ENCODE assay signal across 1 cellular context in the genomic region with DNA sequence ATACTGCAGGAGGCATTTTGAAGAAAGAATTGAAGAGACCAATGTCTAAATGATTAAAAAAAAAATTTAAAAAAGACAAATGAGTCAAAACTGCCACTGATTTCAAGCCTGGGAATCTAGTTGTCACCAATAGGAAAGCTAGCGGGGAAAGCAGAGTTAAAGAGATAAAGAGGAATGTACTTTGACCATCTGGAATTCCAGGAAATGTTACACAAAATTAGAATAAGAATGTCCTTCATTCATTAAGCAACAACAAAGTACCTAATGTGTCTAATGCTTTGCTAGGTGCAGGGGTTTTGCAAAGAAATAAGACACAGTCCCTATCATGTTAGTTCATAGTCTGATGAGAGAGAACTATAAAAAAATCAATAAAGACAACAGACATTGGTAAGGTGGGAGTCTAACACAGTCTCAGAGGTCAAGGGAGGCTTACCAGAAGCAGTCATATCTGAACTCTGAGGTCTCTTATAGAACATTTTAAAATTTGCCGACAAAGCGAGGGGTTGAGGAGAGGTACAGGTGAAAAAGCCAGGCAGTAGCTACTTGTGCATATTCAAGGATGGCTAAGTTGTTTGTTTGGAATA.
TF ChIP-seq lines count a peak whose summit lies in the region.

No MANE protein-coding gene starts in this region.

TF ChIP-seq in HepG2, 621 proteins besides CTCF, POLR2A, EP300 and RAD21:
- TF ChIP-seq MIXL1 (CRISPR knock-in tag; IDR thresholded peaks at IDR 0.05) (0 out of 2 replicates have a peak, but pooled peaks have one; percentile 32), ISL2 (CRISPR knock-in tag; IDR thresholded peaks at IDR 0.05) (no peak), PCBP2 (optimal IDR thresholded peaks at IDR 0.05; ENCODE audit: low read depth, low read length, poor library complexity, severe bottlenecking) (no peak), HMG20B (CRISPR knock-in tag; conservative IDR thresholded peaks at IDR 0.05) (no peak), GATAD2A (CRISPR knock-in tag; IDR thresholded peaks at IDR 0.05) (0 out of 2 replicates have a peak, but pooled peaks have one; percentile 42), SRSF4 (IDR thresholded peaks at IDR 0.05; ENCODE audit: low read depth, low read length, poor library complexity, severe bottlenecking) (no peak), SOX13 (IDR thresholded peaks at IDR 0.05) (no peak), SOX13 (CRISPR knock-in tag; conservative IDR thresholded peaks at IDR 0.05 in 1 of 2, IDR thresholded peaks at IDR 0.05 in 1 of 2) (peak in 1 of 2 experiments; percentile 68; a peak in 1 of 4 replicates), ZNF510 (CRISPR knock-in tag; IDR thresholded peaks at IDR 0.05; ENCODE audit: low read depth) (no peak), SOX5 (CRISPR knock-in tag; IDR thresholded peaks at IDR 0.05; ENCODE audit: borderline replicate concordance) (peak; percentile 67; the same call in 1 of the 2 replicates), SOX6 (IDR thresholded peaks at IDR 0.05) (no peak), SOX6 (CRISPR knock-in tag; IDR thresholded peaks at IDR 0.05) (peak; percentile 43; the same call in 1 of the 2 replicates), BCL6 (CRISPR knock-in tag; IDR thresholded peaks at IDR 0.05) (peak; percentile 75; the same call in 1 of the 2 replicates), TEAD3 (CRISPR knock-in tag; optimal IDR thresholded peaks at IDR 0.05; ENCODE audit: borderline replicate concordance) (peak; percentile 21), CEBPG (CRISPR knock-in tag; IDR thresholded peaks at IDR 0.05) (0 out of 2 replicates have a peak, but pooled peaks have one; percentile 27), HNF4A (CRISPR knock-in tag; IDR thresholded peaks at IDR 0.05) (peak; percentile 27; the same call in 1 of the 2 replicates), ONECUT2 (CRISPR knock-in tag; IDR thresholded peaks at IDR 0.05) (peak; percentile 44; the same call in 1 of the 2 replicates), ZNF652 (CRISPR knock-in tag; IDR thresholded peaks at IDR 0.05; ENCODE audit: borderline replicate concordance, low read depth) (peak; percentile 76), RFXANK (CRISPR knock-in tag; IDR thresholded peaks at IDR 0.05) (no peak), PRPF4 (IDR thresholded peaks at IDR 0.05; ENCODE audit: low read depth, low read length, poor library complexity, severe bottlenecking) (no peak), CREB1 (IDR thresholded peaks at IDR 0.05) (no peak), CREB1 (CRISPR knock-in tag; IDR thresholded peaks at IDR 0.05) (no peak), ZNF83 (CRISPR knock-in tag; IDR thresholded peaks at IDR 0.05; ENCODE audit: borderline replicate concordance) (no peak)
- TF ChIP-seq, protein P1, sequence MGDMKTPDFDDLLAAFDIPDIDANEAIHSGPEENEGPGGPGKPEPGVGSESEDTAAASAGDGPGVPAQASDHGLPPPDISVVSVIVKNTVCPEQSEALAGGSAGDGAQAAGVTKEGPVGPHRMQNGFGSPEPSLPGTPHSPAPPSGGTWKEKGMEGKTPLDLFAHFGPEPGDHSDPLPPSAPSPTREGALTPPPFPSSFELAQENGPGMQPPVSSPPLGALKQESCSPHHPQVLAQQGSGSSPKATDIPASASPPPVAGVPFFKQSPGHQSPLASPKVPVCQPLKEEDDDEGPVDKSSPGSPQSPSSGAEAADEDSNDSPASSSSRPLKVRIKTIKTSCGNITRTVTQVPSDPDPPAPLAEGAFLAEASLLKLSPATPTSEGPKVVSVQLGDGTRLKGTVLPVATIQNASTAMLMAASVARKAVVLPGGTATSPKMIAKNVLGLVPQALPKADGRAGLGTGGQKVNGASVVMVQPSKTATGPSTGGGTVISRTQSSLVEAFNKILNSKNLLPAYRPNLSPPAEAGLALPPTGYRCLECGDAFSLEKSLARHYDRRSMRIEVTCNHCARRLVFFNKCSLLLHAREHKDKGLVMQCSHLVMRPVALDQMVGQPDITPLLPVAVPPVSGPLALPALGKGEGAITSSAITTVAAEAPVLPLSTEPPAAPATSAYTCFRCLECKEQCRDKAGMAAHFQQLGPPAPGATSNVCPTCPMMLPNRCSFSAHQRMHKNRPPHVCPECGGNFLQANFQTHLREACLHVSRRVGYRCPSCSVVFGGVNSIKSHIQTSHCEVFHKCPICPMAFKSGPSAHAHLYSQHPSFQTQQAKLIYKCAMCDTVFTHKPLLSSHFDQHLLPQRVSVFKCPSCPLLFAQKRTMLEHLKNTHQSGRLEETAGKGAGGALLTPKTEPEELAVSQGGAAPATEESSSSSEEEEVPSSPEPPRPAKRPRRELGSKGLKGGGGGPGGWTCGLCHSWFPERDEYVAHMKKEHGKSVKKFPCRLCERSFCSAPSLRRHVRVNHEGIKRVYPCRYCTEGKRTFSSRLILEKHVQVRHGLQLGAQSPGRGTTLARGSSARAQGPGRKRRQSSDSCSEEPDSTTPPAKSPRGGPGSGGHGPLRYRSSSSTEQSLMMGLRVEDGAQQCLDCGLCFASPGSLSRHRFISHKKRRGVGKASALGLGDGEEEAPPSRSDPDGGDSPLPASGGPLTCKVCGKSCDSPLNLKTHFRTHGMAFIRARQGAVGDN (CRISPR knock-in tag; IDR thresholded peaks at IDR 0.05), result no peak
- TF ChIP-seq, protein P2, sequence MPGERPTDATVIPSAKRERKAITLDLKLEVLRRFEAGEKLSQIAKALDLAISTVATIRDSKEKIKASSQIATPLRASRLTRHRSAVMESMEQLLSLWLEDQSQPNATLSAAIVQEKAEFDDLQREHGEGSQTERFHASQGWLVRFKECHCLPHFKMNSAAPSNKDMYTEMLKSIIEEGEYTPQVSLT (CRISPR knock-in tag; IDR thresholded peaks at IDR 0.05; ENCODE audit: borderline replicate concordance, low read depth), result no peak
- TF ChIP-seq, protein P3, sequence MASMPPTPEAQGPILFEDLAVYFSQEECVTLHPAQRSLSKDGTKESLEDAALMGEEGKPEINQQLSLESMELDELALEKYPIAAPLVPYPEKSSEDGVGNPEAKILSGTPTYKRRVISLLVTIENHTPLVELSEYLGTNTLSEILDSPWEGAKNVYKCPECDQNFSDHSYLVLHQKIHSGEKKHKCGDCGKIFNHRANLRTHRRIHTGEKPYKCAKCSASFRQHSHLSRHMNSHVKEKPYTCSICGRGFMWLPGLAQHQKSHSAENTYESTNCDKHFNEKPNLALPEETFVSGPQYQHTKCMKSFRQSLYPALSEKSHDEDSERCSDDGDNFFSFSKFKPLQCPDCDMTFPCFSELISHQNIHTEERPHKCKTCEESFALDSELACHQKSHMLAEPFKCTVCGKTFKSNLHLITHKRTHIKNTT (CRISPR knock-in tag; IDR thresholded peaks at IDR 0.05), result no peak
- TF ChIP-seq, protein P4, sequence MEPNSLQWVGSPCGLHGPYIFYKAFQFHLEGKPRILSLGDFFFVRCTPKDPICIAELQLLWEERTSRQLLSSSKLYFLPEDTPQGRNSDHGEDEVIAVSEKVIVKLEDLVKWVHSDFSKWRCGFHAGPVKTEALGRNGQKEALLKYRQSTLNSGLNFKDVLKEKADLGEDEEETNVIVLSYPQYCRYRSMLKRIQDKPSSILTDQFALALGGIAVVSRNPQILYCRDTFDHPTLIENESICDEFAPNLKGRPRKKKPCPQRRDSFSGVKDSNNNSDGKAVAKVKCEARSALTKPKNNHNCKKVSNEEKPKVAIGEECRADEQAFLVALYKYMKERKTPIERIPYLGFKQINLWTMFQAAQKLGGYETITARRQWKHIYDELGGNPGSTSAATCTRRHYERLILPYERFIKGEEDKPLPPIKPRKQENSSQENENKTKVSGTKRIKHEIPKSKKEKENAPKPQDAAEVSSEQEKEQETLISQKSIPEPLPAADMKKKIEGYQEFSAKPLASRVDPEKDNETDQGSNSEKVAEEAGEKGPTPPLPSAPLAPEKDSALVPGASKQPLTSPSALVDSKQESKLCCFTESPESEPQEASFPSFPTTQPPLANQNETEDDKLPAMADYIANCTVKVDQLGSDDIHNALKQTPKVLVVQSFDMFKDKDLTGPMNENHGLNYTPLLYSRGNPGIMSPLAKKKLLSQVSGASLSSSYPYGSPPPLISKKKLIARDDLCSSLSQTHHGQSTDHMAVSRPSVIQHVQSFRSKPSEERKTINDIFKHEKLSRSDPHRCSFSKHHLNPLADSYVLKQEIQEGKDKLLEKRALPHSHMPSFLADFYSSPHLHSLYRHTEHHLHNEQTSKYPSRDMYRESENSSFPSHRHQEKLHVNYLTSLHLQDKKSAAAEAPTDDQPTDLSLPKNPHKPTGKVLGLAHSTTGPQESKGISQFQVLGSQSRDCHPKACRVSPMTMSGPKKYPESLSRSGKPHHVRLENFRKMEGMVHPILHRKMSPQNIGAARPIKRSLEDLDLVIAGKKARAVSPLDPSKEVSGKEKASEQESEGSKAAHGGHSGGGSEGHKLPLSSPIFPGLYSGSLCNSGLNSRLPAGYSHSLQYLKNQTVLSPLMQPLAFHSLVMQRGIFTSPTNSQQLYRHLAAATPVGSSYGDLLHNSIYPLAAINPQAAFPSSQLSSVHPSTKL (CRISPR knock-in tag; IDR thresholded peaks at IDR 0.05), result peak; percentile 17; the same call in 1 of the 2 replicates
